27 cellular contexts compared by ENCODE assay signal in genomic region chr4:7166286-7166685, GRCh38. TPM values are rescaled to one million over a fixed set of nuclear protein-coding genes. Genes with fewer than 3 reads are reported as not detected.
"Had no signal": no experiment of that assay in that cellular context is flagged by ENCODE, and none has a peak within 500 bp of the region (broad histone marks: within the 10 kb centered on the region; RNA-seq: fewer than 3 reads in every experiment).

No MANE protein-coding gene starts in this region.

- H3K27me3 ChIP-seq: breast epithelium, colonic mucosa, dorsolateral prefrontal cortex, heart left ventricle, testis, transverse colon, uterus had no signal

- H3K4me1 ChIP-seq: breast epithelium, colonic mucosa, lower lobe of right lung, uterus had no signal

- H3K9me3 ChIP-seq: breast epithelium, colonic mucosa, heart left ventricle, lower lobe of right lung, mucosa of descending colon, testis, transverse colon, uterus had no signal

- H3K36me3 ChIP-seq: breast epithelium, colonic mucosa, heart left ventricle, lower lobe of right lung, transverse colon, uterus had no signal

- H3K27ac ChIP-seq: breast epithelium, colonic mucosa, dorsolateral prefrontal cortex, heart left ventricle, lower lobe of right lung, skin epidermis, testis, uterus, VCaP had no signal

- ATAC-seq: activated naive CD4-positive, alpha-beta T cell treated with anti-CD3 and anti-CD28 coated beads, Interleukin-2, amount 50 U/mL, for 72 hours; activated T-cell treated with anti-CD3 and anti-CD28 coated beads, Interleukin-2, amount 50 U/mL, for 72 hours; heart left ventricle; left lobe of liver; lower lobe of right lung; natural killer cell treated with Interleukin-12 subunit alpha and Interleukin-12 subunit beta and Interleukin-15 and Interleukin-18, amount 100 ng/mL, for 72 hours had no signal

- H3K4me3 ChIP-seq: breast epithelium, colonic mucosa, dorsolateral prefrontal cortex, heart left ventricle, lower lobe of right lung, mucosa of descending colon, skin epidermis, testis, transverse colon, uterus had no signal

- DNase-seq: activated CD4-positive, alpha-beta T cell treated with anti-CD3 and anti-CD28 coated beads for 4 hours; activated CD4-positive, alpha-beta T cell treated with anti-CD3 and anti-CD28 coated beads, Interleukin-2, amount 50 U/mL, for 4 hours; activated naive CD4-positive, alpha-beta T cell; activated T-cell treated with anti-CD3 and anti-CD28 coated beads, Interleukin-2, amount 50 U/mL, for 72 hours; colonic mucosa; heart left ventricle; hypothalamus; immature natural killer cell; lower lobe of right lung; mesenchymal stem cell; mucosa of descending colon; stimulated activated CD4-positive, alpha-beta T cell treated with anti-CD3 and anti-CD28 coated beads, Interleukin-2, amount 100 ng/mL, for 24 hours; stimulated activated naive CD4-positive, alpha-beta T cell treated with Interleukin-2 at 50 U/mL for 16 hours; SW 1271; T-helper 9 cell; transverse colon had no signal

RNA-seq across cellular contexts. Expression of gene SORCS2, which starts 26.1 kb away (rescaled TPM):
- total RNA-seq: activated CD8-positive, alpha-beta memory T cell treated with anti-CD3 and anti-CD28 coated beads for 36 hours; endothelial cell of umbilical vein had no signal
- polyA plus RNA-seq: endothelial cell of umbilical vein had no signal
